26 cellular contexts compared by ENCODE assay signal in genomic region chr3:48023377-48023776, GRCh38. TPM values are rescaled to one million over a fixed set of nuclear protein-coding genes. Genes with fewer than 3 reads are reported as not detected.
DNase-seq lines count a peak whose midpoint lies in the region; ATAC-seq and TF ChIP-seq lines count a peak whose summit lies in the region.
"Had no signal": no experiment of that assay in that cellular context is flagged by ENCODE, and none has a peak within 500 bp of the region (broad histone marks: within the 10 kb centered on the region; RNA-seq: fewer than 3 reads in every experiment).

No MANE protein-coding gene starts in this region.

- H3K27me3 Mint-ChIP-seq in nephron progenitor cell (ENCODE audit: low read depth, poor library complexity) = no peaks in the 10 kb centered on the region
- H3K27me3 Mint-ChIP-seq in activated CD4-positive, alpha-beta T cell treated with anti-CD3 and anti-CD28 coated beads, Interleukin-2, amount 10 ng/mL, durations not matched to agents 7 days and 5 days = no peaks in the 10 kb centered on the region
- no peaks in the 10 kb centered on the region for H3K27me3 Mint-ChIP-seq in endothelial cell (ENCODE audit: unreplicated experiment)
- H3K27me3 Mint-ChIP-seq: activated B cell treated with CpG ODN at 0.5 μM for 24 hours; activated CD4-positive, alpha-beta memory T cell treated with anti-CD3 and anti-CD28 coated beads, Interleukin-2, amount 10 ng/mL, durations not matched to agents 7 days and 5 days; effector memory CD8-positive, alpha-beta T cell; stimulated activated naive CD8-positive, alpha-beta T cell treated with anti-CD3 and anti-CD28 coated beads, Interleukin-15, Interleukin-2, amounts not matched to agents 100 ng/mL and 50 ng/mL, for 24 hours had no signal

- peaks cover 0 to 3% (median 0%) of the 10 kb centered on the region in 9 donors for H3K36me3 ChIP-seq in heart left ventricle

- no peak overlapping the region for H3K4me3 Mint-ChIP-seq in nephron progenitor cell
- no peak overlapping the region for H3K4me3 Mint-ChIP-seq in activated CD4-positive, alpha-beta T cell treated with anti-CD3 and anti-CD28 coated beads, Interleukin-2, amount 10 ng/mL, durations not matched to agents 7 days and 5 days
- no peak overlapping the region for H3K4me3 Mint-ChIP-seq in endothelial cell (ENCODE audit: unreplicated experiment)
- H3K4me3 Mint-ChIP-seq: activated B cell treated with CpG ODN at 0.5 μM for 24 hours; activated CD4-positive, alpha-beta memory T cell treated with anti-CD3 and anti-CD28 coated beads, Interleukin-2, amount 10 ng/mL, durations not matched to agents 7 days and 5 days; effector memory CD8-positive, alpha-beta T cell; stimulated activated naive CD8-positive, alpha-beta T cell treated with anti-CD3 and anti-CD28 coated beads, Interleukin-15, Interleukin-2, amounts not matched to agents 100 ng/mL and 50 ng/mL, for 24 hours had no signal

- H3K27ac Mint-ChIP-seq in nephron progenitor cell (peak overlapping the region; percentile 31), endothelial cell (ENCODE audit: unreplicated experiment) (no peak overlapping the region)
- H3K27ac Mint-ChIP-seq in activated CD4-positive, alpha-beta T cell treated with anti-CD3 and anti-CD28 coated beads, Interleukin-2, amount 10 ng/mL, durations not matched to agents 7 days and 5 days = no peak overlapping the region
- H3K27ac Mint-ChIP-seq: activated B cell treated with CpG ODN at 0.5 μM for 24 hours; activated CD4-positive, alpha-beta memory T cell treated with anti-CD3 and anti-CD28 coated beads, Interleukin-2, amount 10 ng/mL, durations not matched to agents 7 days and 5 days; stimulated activated naive CD8-positive, alpha-beta T cell treated with anti-CD3 and anti-CD28 coated beads, Interleukin-15, Interleukin-2, amounts not matched to agents 100 ng/mL and 50 ng/mL, for 24 hours had no signal

- WGBS in heart left ventricle, 4 donors = 53 to 80% (median 65%) methylated on average over 1 of the region's 1 CpG

- intact Hi-C loops in heart left ventricle (cut with DNase I) = no loop called here

- H3K9me3 Mint-ChIP-seq in nephron progenitor cell (no peaks in the 10 kb centered on the region), endothelial cell (ENCODE audit: unreplicated experiment) (no peaks in the 10 kb centered on the region)
- no peaks in the 10 kb centered on the region for H3K9me3 Mint-ChIP-seq in activated CD4-positive, alpha-beta T cell treated with anti-CD3 and anti-CD28 coated beads, Interleukin-2, amount 10 ng/mL, durations not matched to agents 7 days and 5 days
- H3K9me3 Mint-ChIP-seq: activated B cell treated with CpG ODN at 0.5 μM for 24 hours; activated CD4-positive, alpha-beta memory T cell treated with anti-CD3 and anti-CD28 coated beads, Interleukin-2, amount 10 ng/mL, durations not matched to agents 7 days and 5 days; effector memory CD8-positive, alpha-beta T cell; stimulated activated naive CD8-positive, alpha-beta T cell treated with anti-CD3 and anti-CD28 coated beads, Interleukin-15, Interleukin-2, amounts not matched to agents 100 ng/mL and 50 ng/mL, for 24 hours had no signal

- no peaks in the 10 kb centered on the region for H3K9me3 ChIP-seq in heart left ventricle
- H3K9me3 ChIP-seq: tibial nerve had no signal

- H3K36me3 Mint-ChIP-seq in nephron progenitor cell (ENCODE audit: low read depth) (peaks cover 24% of the 10 kb centered on the region), endothelial cell (ENCODE audit: low read depth, unreplicated experiment) (no peaks in the 10 kb centered on the region)
- H3K36me3 Mint-ChIP-seq in activated CD4-positive, alpha-beta T cell treated with anti-CD3 and anti-CD28 coated beads, Interleukin-2, amount 10 ng/mL, durations not matched to agents 7 days and 5 days (ENCODE audit: low read depth) = no peaks in the 10 kb centered on the region

- ATAC-seq in heart left ventricle (peak; percentile 50 to 78 (median 74)), HG02884 (IDR thresholded peaks at IDR 0.05; ENCODE audit: unreplicated experiment) (no peak)
- ATAC-seq: effector memory CD8-positive, alpha-beta T cell; GM12878; Panc1 had no signal

- peak overlapping the region in 9 of 12 donors; percentile 11 to 56 (median 39) for H3K27ac ChIP-seq in heart left ventricle
- H3K27ac ChIP-seq: C4-2B, KMS-11 had no signal

- H3K4me1 ChIP-seq in heart left ventricle = peaks cover 11 to 68% (median 37%) of the 10 kb centered on the region in 12 donors

- H3K4me1 Mint-ChIP-seq in nephron progenitor cell (peaks cover 39% of the 10 kb centered on the region), endothelial cell (ENCODE audit: unreplicated experiment) (no peaks in the 10 kb centered on the region)
- H3K4me1 Mint-ChIP-seq in activated CD4-positive, alpha-beta T cell treated with anti-CD3 and anti-CD28 coated beads, Interleukin-2, amount 10 ng/mL, durations not matched to agents 7 days and 5 days = peaks cover 1% of the 10 kb centered on the region

- no peak for TF ChIP-seq POLR2A in heart left ventricle (IDR thresholded peaks at IDR 0.05)

- no peaks in the 10 kb centered on the region for H3K27me3 ChIP-seq in heart left ventricle
- H3K27me3 ChIP-seq: tibial nerve had no signal

- in situ Hi-C loops in SK-MEL-5 (cut with HindIII; ENCODE audit: low pct_unique_long_range_greater_than_20kb, low sequenced_read_pairs) = no loop called here

- TF ChIP-seq CTCF in heart left ventricle (IDR thresholded peaks at IDR 0.05) (no peak), nephron progenitor cell (IDR thresholded peaks at IDR 0.05) (no peak), GM10266 (IDR thresholded peaks at IDR 0.05; ENCODE audit: control insufficient read depth, insufficient read depth, low read depth, missing control alignments) (no peak), endothelial cell (IDR thresholded peaks at IDR 0.05; ENCODE audit: unreplicated experiment) (no peak)

- H3K4me3 ChIP-seq in heart left ventricle = peak overlapping the region in 1 of 12 donors; percentile 2
- H3K4me3 ChIP-seq: GM12878, tibial nerve had no signal

- DNase-seq in COLO829 (ENCODE audit: low spot score) = peak; percentile 64
- DNase-seq in SK-MEL-5 (ENCODE audit: low read depth, low spot score) = peak; percentile 91
- no peak for DNase-seq in heart left ventricle
- no peak for DNase-seq in nephron progenitor cell
- no peak for DNase-seq in GM10266 (ENCODE audit: extremely low spot score)
- DNase-seq in activated CD4-positive, alpha-beta T cell treated with anti-CD3 and anti-CD28 coated beads, Interleukin-2, amount 10 ng/mL, durations not matched to agents 7 days and 5 days = no peak
- DNase-seq in endothelial cell (ENCODE audit: low spot score) = no peak
- DNase-seq: ACHN; activated B cell treated with CpG ODN at 0.5 μM for 24 hours; activated CD4-positive, alpha-beta memory T cell treated with anti-CD3 and anti-CD28 coated beads, Interleukin-2, amount 10 ng/mL, durations not matched to agents 7 days and 5 days; activated naive CD4-positive, alpha-beta T cell treated with Interleukin-2 at 50 U/mL for 16 hours; activated T-cell treated with anti-CD3 and anti-CD28 coated beads, Interleukin-2, amount 50 U/mL, for 1 hour; amygdala; effector memory CD8-positive, alpha-beta T cell; GF-D8; glutamatergic neuron; NCI-H774; small intestine; stimulated activated CD4-positive, alpha-beta T cell treated with anti-CD3 and anti-CD28 coated beads, Interleukin-4, amount 100 ng/mL, for 24 hours had no signal

- CTCF ChIA-PET in activated CD4-positive, alpha-beta T cell treated with anti-CD3 and anti-CD28 coated beads, Interleukin-2, amount 10 ng/mL, durations not matched to agents 7 days and 5 days (lab: Charles Lee) = no interaction called here

- POLR2A ChIA-PET in activated CD4-positive, alpha-beta T cell treated with anti-CD3 and anti-CD28 coated beads, Interleukin-2, amount 10 ng/mL, durations not matched to agents 7 days and 5 days (lab: Charles Lee) = no interaction called here

RNA-seq across cellular contexts. Expression of gene MAP4, which starts 7.2 kb away (rescaled TPM):
- total RNA-seq in SK-MEL-5 (2014; rRNA removed; shearing (Covaris generic)) = 55.3 and 61.9 TPM in 2 replicates
- 154 and 219 TPM in 2 replicates for polyA plus RNA-seq in SK-MEL-5 (2015; cell fraction: cytosol; rRNA removed)
- polyA plus RNA-seq in SK-MEL-5 (2015; cell fraction: nucleus; rRNA removed) = 138 and 148 TPM in 2 replicates
- total RNA-seq in heart left ventricle = 1,000 to 10,000 TPM in 2 of 9 donors, 100 to 1,000 TPM in 7; 484 to 1,422 (median 877) TPM
- polyA plus RNA-seq in heart left ventricle = 100 to 1,000 TPM; 206 to 346 TPM
- total RNA-seq in activated CD4-positive, alpha-beta T cell treated with anti-CD3 and anti-CD28 coated beads, Interleukin-2, amount 10 ng/mL, durations not matched to agents 7 days and 5 days = 100 to 1,000 TPM; 106 to 110 TPM
- total RNA-seq in endothelial cell (ENCODE audit: unreplicated experiment) = 155 TPM

Comparison
In these comparisons a context has a peak if more than half of its experiments do, and no peak if none do; other contexts are left out.
1. DNase-seq: peak in COLO829 (single experiment) and SK-MEL-5 (single experiment); none in heart left ventricle (0 of 5), nephron progenitor cell (single experiment), GM10266 (single experiment), activated CD4-positive, alpha-beta T cell treated with anti-CD3 and anti-CD28 coated beads, Interleukin-2, amount 10 ng/mL, durations not matched to agents 7 days and 5 days (single experiment) and endothelial cell (single experiment).